In the genomic region with DNA sequence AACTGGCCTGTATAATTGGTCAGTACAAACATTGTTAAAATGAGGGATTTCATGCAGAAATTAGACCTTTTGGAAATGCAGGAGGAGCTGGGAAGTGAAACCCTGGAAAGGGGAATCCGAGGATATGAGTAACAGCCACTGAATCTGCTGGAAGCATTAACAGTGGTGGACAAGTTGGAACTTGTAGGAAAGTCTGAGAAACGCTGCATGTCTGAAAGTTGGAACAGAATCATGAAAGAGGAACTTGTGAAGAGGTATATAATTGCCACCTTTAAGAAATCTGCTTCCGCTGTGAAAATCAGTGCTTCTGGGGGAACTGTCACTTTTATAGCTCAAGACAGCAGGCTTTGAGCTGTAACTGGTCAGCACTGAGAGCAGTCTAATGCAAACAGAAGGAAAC, we compare ENCODE assay signal across 19 cellular contexts.
DNase-seq lines count a peak whose midpoint lies in the region; ATAC-seq, FAIRE-seq and TF ChIP-seq lines count a peak whose summit lies in the region.
"Had no signal": no experiment of that assay in that cellular context is flagged by ENCODE, and none has a peak within 500 bp of the region (broad histone marks: within the 10 kb centered on the region; RNA-seq: fewer than 3 reads in every experiment).

No MANE protein-coding gene starts in this region.

- TF ChIP-seq CTCF in OCI-LY3 (IDR thresholded peaks at IDR 0.05; ENCODE audit: low read depth, low read length) = no peak
- no peak for TF ChIP-seq CTCF in endothelial cell of umbilical vein (IDR thresholded peaks at IDR 0.05; ENCODE audit: extremely low read depth in 1 of 2, insufficient read depth in 1 of 2, low read depth in 1 of 2, low read length in 2 of 2)

- DNase-seq in NOMO-1 treated with DMSO at 0.1 percent for 48 hours (lab: John Stamatoyannopoulos, UW; ENCODE audit: unreplicated experiment) = peak; percentile 4
- no peak for DNase-seq in NOMO-1 treated with dmso at 0.1 percent for 144 hours (lab: John Stamatoyannopoulos, UW; ENCODE audit: unreplicated experiment)
- DNase-seq in endothelial cell of umbilical vein (ENCODE audit: low read depth, low spot score) = peak; percentile 14
- DNase-seq in renal cortical epithelial cell (ENCODE audit: low read depth) = peak; percentile 12
- DNase-seq in DMS53 (lab: John Stamatoyannopoulos, UW) = no peak
- DNase-seq in NCI-H2029 treated with DMSO at 0.1 percent for 48 hours (lab: John Stamatoyannopoulos, UW) = no peak
- DNase-seq: C1 segment of cervical spinal cord, DMS79, GOT3, Karpas-422, NCI-H2029, NCI-H345, NCI-H748 treated with DMSO at 0.1 percent for 48 hours had no signal

- H3K27me3 ChIP-seq in OCI-LY3 (ENCODE audit: low read depth, low read length) (no peaks in the 10 kb centered on the region), endothelial cell of umbilical vein (ENCODE audit: control insufficient read depth in 2 of 2, insufficient read depth in 2 of 2, low read length in 2 of 2) (no peaks in the 10 kb centered on the region)
- H3K27me3 ChIP-seq: SJSA1 had no signal

- H3K27ac ChIP-seq in OCI-LY3 (ENCODE audit: low read length) = no peak overlapping the region
- no peak overlapping the region for H3K27ac ChIP-seq in endothelial cell of umbilical vein (ENCODE audit: insufficient read depth, low read depth, low read length)
- H3K27ac ChIP-seq: SJSA1 had no signal

- H4K20me1 ChIP-seq in OCI-LY3 (ENCODE audit: insufficient read depth, low read length) = no peaks in the 10 kb centered on the region
- H4K20me1 ChIP-seq in endothelial cell of umbilical vein (replicated peaks; ENCODE audit: control insufficient read depth, extremely low read depth, insufficient read depth, low read length) = no peaks in the 10 kb centered on the region

- no peak overlapping the region for H3K4me3 ChIP-seq in OCI-LY3 (ENCODE audit: low read length)
- H3K4me3 ChIP-seq in endothelial cell of umbilical vein (replicated peaks in 1 of 3; ENCODE audit: insufficient read depth in 1 of 3, low read depth in 1 of 3, low read length in 3 of 3) = no peak overlapping the region
- H3K4me3 ChIP-seq: GM12878, SJSA1 had no signal

- H3K79me2 ChIP-seq in OCI-LY3 (ENCODE audit: low read length) = no peaks in the 10 kb centered on the region
- H3K79me2 ChIP-seq in endothelial cell of umbilical vein (ENCODE audit: control insufficient read depth, insufficient read depth, low read length) = no peaks in the 10 kb centered on the region

- ATAC-seq in HG02870 (IDR thresholded peaks at IDR 0.05; ENCODE audit: unreplicated experiment) = no peak
- ATAC-seq: GM12878 had no signal

- CTCF ChIA-PET in endothelial cell of umbilical vein (lab: Charles Lee) = interaction anchor here (1.1 to 1.4 kb wide), 2 partner anchors 9 to 17 kb away, joined by 3 to 4 read pairs; no protein-coding TSS in a partner anchor

- intact Hi-C loops in endothelial cell of umbilical vein (cut with micrococcal nuclease) = no loop called here

- TF ChIP-seq POLR2A in endothelial cell of umbilical vein (IDR thresholded peaks at IDR 0.05; ENCODE audit: low read depth, low read length) = no peak

- H3K9ac ChIP-seq in OCI-LY3 (ENCODE audit: low read length) (no peak overlapping the region), endothelial cell of umbilical vein (replicated peaks; ENCODE audit: extremely low read depth, insufficient read depth, low read length) (no peak overlapping the region)

- no peaks in the 10 kb centered on the region for H3K9me3 ChIP-seq in OCI-LY3 (ENCODE audit: insufficient read depth, low read length)
- no peaks in the 10 kb centered on the region for H3K9me3 ChIP-seq in endothelial cell of umbilical vein (replicated peaks; ENCODE audit: control insufficient read depth, insufficient read depth, low read length)
- H3K9me3 ChIP-seq: SJSA1 had no signal

- H3K4me2 ChIP-seq in OCI-LY3 (ENCODE audit: low read length) = no peak overlapping the region
- H3K4me2 ChIP-seq in endothelial cell of umbilical vein (ENCODE audit: insufficient read depth, low read length) = no peak overlapping the region

- H3K36me3 ChIP-seq in OCI-LY3 (replicated peaks; ENCODE audit: low read depth, low read length) (no peaks in the 10 kb centered on the region), endothelial cell of umbilical vein (ENCODE audit: control insufficient read depth in 2 of 2, extremely low read depth in 1 of 2, insufficient read depth in 2 of 2, low read length in 2 of 2) (no peaks in the 10 kb centered on the region)
- H3K36me3 ChIP-seq: SJSA1 had no signal

- BruUV-seq in endothelial cell of umbilical vein (replicated peaks; lab: Mats Ljungman, UMichigan) = no TSS peak

- no peak for FAIRE-seq in endothelial cell of umbilical vein (lab: Jason Lieb, UNC)
- FAIRE-seq: GM12878, GM18507, GM19239 had no signal

- POLR2A ChIA-PET in endothelial cell of umbilical vein (lab: Charles Lee) = no interaction called here

- H2AFZ ChIP-seq in OCI-LY3 (ENCODE audit: low read depth, low read length) = 0 out of 2 replicates have a peak overlapping the region, but pooled peaks have one; percentile 6
- H2AFZ ChIP-seq in endothelial cell of umbilical vein (ENCODE audit: low read depth, low read length) = peak overlapping the region; percentile 47

- dilution Hi-C loops in endothelial cell of umbilical vein (cut with MboI; ENCODE audit: extremely low pct_ligation_motif_present, low sequenced_read_pairs) = no loop called here

- H3K4me1 ChIP-seq in OCI-LY3 (ENCODE audit: low read length) (no peaks in the 10 kb centered on the region), endothelial cell of umbilical vein (ENCODE audit: control insufficient read depth, extremely low read depth, insufficient read depth, low read length) (no peaks in the 10 kb centered on the region)
- H3K4me1 ChIP-seq: SJSA1 had no signal

- no peaks in the 10 kb centered on the region for H3K9me1 ChIP-seq in endothelial cell of umbilical vein (replicated peaks; ENCODE audit: control insufficient read depth, extremely low read depth, insufficient read depth, low read length)

TF ChIP-seq in endothelial cell of umbilical vein, 7 proteins besides CTCF, POLR2A, EP300 and RAD21:
- TF ChIP-seq EZH2 (IDR thresholded peaks at IDR 0.05; ENCODE audit: borderline replicate concordance, low read depth, low read length, severe bottlenecking) (no peak), GATA2 (IDR thresholded peaks at IDR 0.05; ENCODE audit: insufficient read depth, insufficient read length, low read depth, low read length) (no peak), MYC (IDR thresholded peaks at IDR 0.05; ENCODE audit: low read depth, low read length) (no peak), JUN (IDR thresholded peaks at IDR 0.05; ENCODE audit: borderline replicate concordance, insufficient read depth, insufficient read length, low read depth) (no peak), FOS (IDR thresholded peaks at IDR 0.05; ENCODE audit: borderline replicate concordance, insufficient read depth, low read length) (no peak), POLR2AphosphoS5 (IDR thresholded peaks at IDR 0.05; ENCODE audit: insufficient read depth, low read depth, low read length) (no peak)
- TF ChIP-seq, protein P1, sequence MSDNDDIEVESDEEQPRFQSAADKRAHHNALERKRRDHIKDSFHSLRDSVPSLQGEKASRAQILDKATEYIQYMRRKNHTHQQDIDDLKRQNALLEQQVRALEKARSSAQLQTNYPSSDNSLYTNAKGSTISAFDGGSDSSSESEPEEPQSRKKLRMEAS (IDR thresholded peaks at IDR 0.05; ENCODE audit: insufficient read depth, insufficient read length) = no peak

Comparison
In these comparisons a context has a peak if more than half of its experiments do, and no peak if none do; other contexts are left out.
1. DNase-seq: peak in NOMO-1 treated with DMSO at 0.1 percent for 48 hours (single experiment), endothelial cell of umbilical vein (single experiment) and renal cortical epithelial cell (single experiment); none in NOMO-1 treated with dmso at 0.1 percent for 144 hours (single experiment), DMS53 (single experiment) and NCI-H2029 treated with DMSO at 0.1 percent for 48 hours (single experiment).